18 cellular contexts compared by ENCODE assay signal in the genomic region with DNA sequence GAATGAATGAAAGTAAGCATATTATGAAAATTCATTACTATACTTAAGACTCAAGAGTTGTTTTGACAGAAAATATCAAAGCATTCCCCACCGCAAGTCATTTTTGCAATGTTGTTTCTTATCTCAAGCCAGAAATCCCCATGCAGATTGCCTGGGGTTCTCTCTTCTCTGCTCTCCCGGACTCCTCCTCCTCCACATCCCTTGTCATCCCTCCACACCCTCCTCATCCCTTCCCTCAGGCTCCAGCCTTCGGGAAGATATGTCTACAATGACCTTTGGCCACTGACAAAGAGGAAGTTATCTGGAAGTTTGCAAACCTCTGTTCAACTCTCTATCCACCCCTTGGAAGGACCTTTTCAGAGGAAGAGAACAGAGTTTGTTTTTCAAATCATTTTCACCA. TPM values are rescaled to one million over a fixed set of nuclear protein-coding genes. Genes with fewer than 3 reads are reported as not detected.
"Had no signal": no experiment of that assay in that cellular context is flagged by ENCODE, and none has a peak within 500 bp of the region (broad histone marks: within the 10 kb centered on the region; RNA-seq: fewer than 3 reads in every experiment).

No MANE protein-coding gene starts in this region.

- H3K9ac ChIP-seq: neural progenitor cell had no signal

- H3K4me2 ChIP-seq: neural progenitor cell, smooth muscle cell had no signal

- H3K27ac ChIP-seq: epithelial cell of prostate, esophagus muscularis mucosa, gastroesophageal sphincter, neural progenitor cell, ovary, right atrium auricular region, tibial artery had no signal

- ATAC-seq: effector memory CD8-positive, alpha-beta T cell; gastroesophageal sphincter; natural killer cell treated with Interleukin-12 subunit alpha and Interleukin-12 subunit beta and Interleukin-15 and Interleukin-18, amount 100 ng/mL, for 72 hours; stimulated activated naive CD8-positive, alpha-beta T cell treated with anti-CD3 and anti-CD28 coated beads, Interleukin-15, Interleukin-2, amounts not matched to agents 100 U/mL and 50 U/mL, for 24 hours had no signal

- H3K4me3 ChIP-seq: esophagus muscularis mucosa, gastroesophageal sphincter, neural progenitor cell, ovary, right atrium auricular region, smooth muscle cell, tibial artery had no signal

- H3K36me3 ChIP-seq: esophagus muscularis mucosa, gastroesophageal sphincter, neural progenitor cell, ovary, right atrium auricular region, tibial artery had no signal

- H3K9me3 ChIP-seq: esophagus muscularis mucosa, gastroesophageal sphincter, ovary, right atrium auricular region, tibial artery had no signal

- H3K4me1 ChIP-seq: esophagus muscularis mucosa, gastroesophageal sphincter, neural progenitor cell, right atrium auricular region, tibial artery had no signal

- DNase-seq: central memory CD4-positive, alpha-beta T cell; effector memory CD8-positive, alpha-beta T cell; foreskin fibroblast; glutamatergic neuron; mesendoderm; nucleus accumbens; ovary; stimulated activated CD4-positive, alpha-beta T cell treated with anti-CD3 and anti-CD28 coated beads, Interleukin-2, amount 100 ng/mL, for 48 hours; stimulated activated naive CD8-positive, alpha-beta T cell treated with anti-CD3 and anti-CD28 coated beads, Interleukin-15, Interleukin-2, amounts not matched to agents 100 U/mL and 50 U/mL, for 24 hours; tibial artery had no signal

- H3K27me3 ChIP-seq: neural progenitor cell, ovary, right atrium auricular region had no signal

RNA-seq across cellular contexts. Expression of a gene that starts 11.9 kb away (rescaled TPM):
- total RNA-seq: lung microvascular endothelial cell had no signal
- polyA plus RNA-seq: smooth muscle cell had no signal
